ENCODE assay signal across 2 cellular contexts in genomic region chr17:31052187-31052889, GRCh38.
TF ChIP-seq lines count a peak whose summit lies in the region.

No MANE protein-coding gene starts in this region.

TF ChIP-seq in A549, 52 proteins besides CTCF, POLR2A, EP300 and RAD21 (continued from another document):
- TF ChIP-seq ESRRA (IDR thresholded peaks at IDR 0.05; ENCODE audit: borderline replicate concordance, low read length) (no peak), SREBF2 (IDR thresholded peaks at IDR 0.05) (no peak), MYC (IDR thresholded peaks at IDR 0.05; ENCODE audit: borderline replicate concordance, low read length) (no peak), FOSL2 (IDR thresholded peaks at IDR 0.05) (no peak), FOSL2 (CRISPR knock-in tag; IDR thresholded peaks at IDR 0.05) (peak; percentile 15; the same call in 1 of the 2 replicates), MAFK (IDR thresholded peaks at IDR 0.05; ENCODE audit: partially characterized antibody) (peak; percentile 46), MAZ (IDR thresholded peaks at IDR 0.05; ENCODE audit: borderline replicate concordance, low read depth, low read length) (no peak), RFX5 (IDR thresholded peaks at IDR 0.05) (no peak), RARB (CRISPR knock-in tag; IDR thresholded peaks at IDR 0.05) (no peak), JUNB (IDR thresholded peaks at IDR 0.05) (0 out of 2 replicates have a peak, but pooled peaks have one; percentile 13), E2F6 (IDR thresholded peaks at IDR 0.05; ENCODE audit: borderline replicate concordance, low read depth) (peak; percentile 58; the same call in 1 of the 2 replicates), PHF8 (IDR thresholded peaks at IDR 0.05; ENCODE audit: borderline replicate concordance, low read depth) (no peak), TP53 (CRISPR knock-in tag; IDR thresholded peaks at IDR 0.05) (peak; percentile 61; the same call in 1 of the 2 replicates), REST (IDR thresholded peaks at IDR 0.05) (no peak), FOSB (CRISPR knock-in tag; IDR thresholded peaks at IDR 0.05) (no peak), ATOH8 (CRISPR knock-in tag; IDR thresholded peaks at IDR 0.05; ENCODE audit: low read depth) (peak; percentile 43; the same call in 1 of the 2 replicates), POLR2AphosphoS2 (conservative IDR thresholded peaks at IDR 0.05; ENCODE audit: low read length) (no peak), ZFP36 (IDR thresholded peaks at IDR 0.05; ENCODE audit: borderline replicate concordance, partially characterized antibody) (no peak), FOXS1 (CRISPR knock-in tag; IDR thresholded peaks at IDR 0.05) (no peak)

TF ChIP-seq in IMR-90, 13 proteins besides CTCF, POLR2A, EP300 and RAD21 (continued from another document):
- TF ChIP-seq NFE2L2 (IDR thresholded peaks at IDR 0.05; ENCODE audit: low read depth, low read length) = peak; percentile 79
- TF ChIP-seq RFX5 (IDR thresholded peaks at IDR 0.05; ENCODE audit: low read depth, low read length) = no peak
- peak; percentile 83 for TF ChIP-seq MXI1 (IDR thresholded peaks at IDR 0.05; ENCODE audit: borderline replicate concordance, low read depth, low read length)
